Comparison of ENCODE assay signal across 8 cellular contexts in the genomic region with DNA sequence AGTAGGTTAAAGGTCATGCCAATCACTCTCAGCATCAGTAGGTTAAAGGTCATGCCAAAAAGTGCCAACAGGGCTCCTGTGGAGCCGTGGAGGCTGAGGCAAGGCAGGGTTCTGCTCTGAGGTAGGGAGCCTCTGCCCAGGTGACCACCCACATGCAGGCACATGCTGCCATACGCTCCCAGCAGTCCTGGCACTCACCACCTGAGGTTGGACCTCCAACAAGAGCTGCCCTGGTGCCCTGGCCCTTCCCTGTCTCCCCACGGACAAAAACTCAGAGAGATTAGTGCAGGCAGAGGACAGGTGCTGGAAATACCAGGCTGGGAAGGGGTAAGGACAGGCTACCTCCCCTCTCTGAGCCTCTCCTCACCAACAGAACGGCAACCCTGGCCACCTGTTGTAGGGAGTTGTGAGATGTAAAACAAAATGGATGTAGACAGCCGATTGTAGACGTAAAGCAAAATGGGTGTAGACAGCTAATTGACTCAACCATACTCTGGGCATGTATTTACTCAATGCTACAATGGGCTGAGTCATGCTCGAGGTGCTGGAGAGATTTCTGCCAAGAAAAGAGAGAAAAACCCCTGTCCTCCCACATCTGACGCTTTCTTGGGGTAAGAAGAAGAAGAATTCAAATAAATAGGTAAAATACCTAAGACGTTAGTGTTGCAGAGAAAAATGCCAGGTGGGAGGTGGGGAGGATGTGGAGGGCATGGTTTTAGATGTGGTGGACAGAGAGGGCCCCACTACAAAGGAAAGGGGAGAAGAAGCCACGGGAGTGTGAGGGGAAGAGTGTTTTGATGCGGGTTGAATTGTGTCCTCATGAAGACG. TPM values are rescaled to one million over a fixed set of nuclear protein-coding genes. Genes with fewer than 3 reads are reported as not detected.
DNase-seq lines count a peak whose midpoint lies in the region; ATAC-seq and TF ChIP-seq lines count a peak whose summit lies in the region.

No MANE protein-coding gene starts in this region.

- no peak overlapping the region for H3K4me3 Mint-ChIP-seq in activated CD8-positive, alpha-beta T cell treated with anti-CD3 and anti-CD28 coated beads for 36 hours

- no peak for TF ChIP-seq CTCF in activated CD8-positive, alpha-beta T cell treated with anti-CD3 and anti-CD28 coated beads for 36 hours (IDR thresholded peaks at IDR 0.05)

- intact Hi-C loops in activated CD8-positive, alpha-beta T cell treated with anti-CD3 and anti-CD28 coated beads for 36 hours (cut with micrococcal nuclease): no loop called here

- POLR2A ChIA-PET in activated CD8-positive, alpha-beta T cell treated with anti-CD3 and anti-CD28 coated beads for 36 hours (lab: Charles Lee): interaction anchor here (0.9 to 1.5 kb wide), 3 partner anchors 13 to 114 kb away, joined by 3 to 4 read pairs (median 4); no protein-coding TSS in a partner anchor

- in situ Hi-C loops in KBM-7 (cut with MboI; ENCODE audit: low pct_unique_long_range_greater_than_20kb, low sequenced_read_pairs): no loop called here

- CTCF ChIA-PET in activated CD8-positive, alpha-beta T cell treated with anti-CD3 and anti-CD28 coated beads for 36 hours (lab: Charles Lee): interaction anchor here (1.9 kb wide), 1 partner anchor 29 kb away, joined by 5 read pairs; no protein-coding TSS in a partner anchor

- no peaks in the 10 kb centered on the region for H3K9me3 Mint-ChIP-seq in activated CD8-positive, alpha-beta T cell treated with anti-CD3 and anti-CD28 coated beads for 36 hours

- peaks cover 27% of the 10 kb centered on the region for H3K4me1 Mint-ChIP-seq in activated CD8-positive, alpha-beta T cell treated with anti-CD3 and anti-CD28 coated beads for 36 hours (ENCODE audit: low read depth)

- DNase-seq in HK-2 (ENCODE audit: unreplicated experiment): peak; percentile 43
- peak; percentile 86 for DNase-seq in activated CD8-positive, alpha-beta T cell treated with anti-CD3 and anti-CD28 coated beads for 36 hours
- DNase-seq in fibroblast of gingiva (ENCODE audit: low read depth): peak; percentile 29
- DNase-seq in stimulated activated CD8-positive, alpha-beta memory T cell treated with anti-CD3 and anti-CD28 coated beads, Interleukin-4, amount 100 ng/mL, for 24 hours (ENCODE audit: low read depth): peak; percentile 7
- DNase-seq in KBM-7: no peak
- no peak for DNase-seq in DMS114 treated with DMSO at 0.1 percent for 48 hours (lab: John Stamatoyannopoulos, UW; ENCODE audit: unreplicated experiment)

- peak overlapping the region; percentile 81 for H3K27ac Mint-ChIP-seq in activated CD8-positive, alpha-beta T cell treated with anti-CD3 and anti-CD28 coated beads for 36 hours

- no peaks in the 10 kb centered on the region for H3K36me3 Mint-ChIP-seq in activated CD8-positive, alpha-beta T cell treated with anti-CD3 and anti-CD28 coated beads for 36 hours (ENCODE audit: low read depth)

- peak; percentile 83 for ATAC-seq in activated CD8-positive, alpha-beta T cell treated with anti-CD3 and anti-CD28 coated beads for 36 hours
- no peak for ATAC-seq in GM19351 (IDR thresholded peaks at IDR 0.05; ENCODE audit: unreplicated experiment)
- ATAC-seq in HG03439 (IDR thresholded peaks at IDR 0.05; ENCODE audit: unreplicated experiment): no peak

- peaks cover 11% of the 10 kb centered on the region for H3K27me3 Mint-ChIP-seq in activated CD8-positive, alpha-beta T cell treated with anti-CD3 and anti-CD28 coated beads for 36 hours

RNA-seq across cellular contexts. Expression of a gene that starts 32.4 kb away (rescaled TPM):
- total RNA-seq in activated CD8-positive, alpha-beta T cell treated with anti-CD3 and anti-CD28 coated beads for 36 hours: under 1 TPM; 0.04 to 0.05 TPM

Comparison
In these comparisons a context has a peak if more than half of its experiments do, and no peak if none do; other contexts are left out.
1. DNase-seq: peak in HK-2 (single experiment), activated CD8-positive, alpha-beta T cell treated with anti-CD3 and anti-CD28 coated beads for 36 hours (single experiment), fibroblast of gingiva (single experiment) and stimulated activated CD8-positive, alpha-beta memory T cell treated with anti-CD3 and anti-CD28 coated beads, Interleukin-4, amount 100 ng/mL, for 24 hours (single experiment); none in KBM-7 (single experiment) and DMS114 treated with DMSO at 0.1 percent for 48 hours (single experiment).